Comparison of ENCODE assay signal across 26 cellular contexts in the genomic region with DNA sequence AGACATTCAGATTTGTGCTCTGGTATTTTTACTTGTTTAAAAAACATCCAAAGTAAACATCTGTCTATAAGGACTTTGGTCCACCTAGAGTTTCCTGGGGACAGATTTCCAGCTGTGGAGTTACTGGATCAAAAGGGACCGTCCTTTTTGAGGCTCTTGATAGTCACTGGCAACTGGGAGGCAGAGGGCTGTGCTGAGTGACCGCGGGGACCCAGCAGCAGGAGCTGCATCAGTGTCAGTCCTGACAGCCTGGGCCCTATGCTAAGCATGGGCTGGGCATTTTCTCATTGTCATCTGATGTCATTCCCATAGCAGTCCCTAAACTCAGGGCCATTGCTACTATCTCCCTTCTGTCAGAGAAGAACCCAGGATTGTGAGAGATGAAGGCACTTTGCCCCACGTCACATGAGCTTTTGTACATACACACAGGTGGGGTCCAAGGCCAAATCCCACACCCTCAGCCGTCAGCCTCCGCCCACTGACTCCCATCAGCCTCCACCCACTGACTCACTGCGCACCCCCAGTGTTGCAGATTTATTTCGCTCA.
"Had no signal": no experiment of that assay in that cellular context is flagged by ENCODE, and none has a peak within 500 bp of the region (broad histone marks: within the 10 kb centered on the region; RNA-seq: fewer than 3 reads in every experiment).

No MANE protein-coding gene starts in this region.

- H3K79me2 ChIP-seq: hepatocyte had no signal

- ATAC-seq: heart right ventricle; natural killer cell; right cardiac atrium; stimulated activated naive B cell treated with anti-CD40 and anti-IgM and Interleukin-4, amounts not matched to agents 10 μg/mL and 1 μg/mL and 100 μg/mL, for 72 hours; stimulated activated naive CD8-positive, alpha-beta T cell treated with anti-CD3 and anti-CD28 coated beads, Interleukin-15, Interleukin-2, amounts not matched to agents 100 U/mL and 50 U/mL, for 24 hours had no signal

- H3K4me2 ChIP-seq: hepatocyte, neural progenitor cell had no signal

- H3K4me3 ChIP-seq: heart right ventricle, hepatocyte, left ventricle myocardium inferior, lung, neural progenitor cell, ovary, prostate gland, skin epidermis, stomach, thoracic aorta, tibial nerve, uterus had no signal

- H3K9ac ChIP-seq: neural progenitor cell had no signal

- DNase-seq: heart right ventricle; islet precursor cell; left ventricle myocardium inferior; naive B cell; natural killer cell; nephron progenitor cell; occipital lobe; ovary; retina; right cardiac atrium; stimulated activated CD4-positive, alpha-beta T cell treated with anti-CD3 and anti-CD28 coated beads, Interleukin-12 subunit alpha, Interleukin-12 subunit beta, amount 100 ng/mL, for 4 hours; stimulated activated CD4-positive, alpha-beta T cell treated with anti-CD3 and anti-CD28 coated beads, Interleukin-15, amount 100 ng/mL, for 24 hours; stimulated activated CD4-positive, alpha-beta T cell treated with anti-CD3 and anti-CD28 coated beads, Interleukin-2, amount 100 ng/mL, for 24 hours; stimulated activated CD4-positive, alpha-beta T cell treated with anti-CD3 and anti-CD28 coated beads, Interleukin-4, amount 100 ng/mL, for 1 hour; stimulated activated naive B cell treated with anti-CD40 and anti-IgM and Interleukin-4, amounts not matched to agents 10 μg/mL and 1 μg/mL and 100 μg/mL, for 72 hours; stimulated activated naive CD8-positive, alpha-beta T cell treated with anti-CD3 and anti-CD28 coated beads, Interleukin-15, Interleukin-2, amounts not matched to agents 100 U/mL and 50 U/mL, for 24 hours; stomach; uterus had no signal

- H2AFZ ChIP-seq: hepatocyte, neural progenitor cell had no signal

- H3K27me3 ChIP-seq: hepatocyte, neutrophil, ovary, tibial nerve, uterus had no signal

- H3K4me1 ChIP-seq: heart right ventricle, left ventricle myocardium inferior, neural progenitor cell, prostate gland, stomach, tibial nerve, uterus had no signal

- H3K9me3 ChIP-seq: heart right ventricle, left ventricle myocardium inferior, neutrophil, ovary, prostate gland, stomach, thoracic aorta, tibial nerve, uterus had no signal

- H3K36me3 ChIP-seq: heart right ventricle, left ventricle myocardium inferior, neural progenitor cell, neutrophil, ovary, prostate gland, stomach, thoracic aorta, tibial nerve, uterus had no signal

- H3K27ac ChIP-seq: heart right ventricle, hepatocyte, left ventricle myocardium inferior, neural progenitor cell, neutrophil, ovary, prostate gland, skin epidermis, stomach, thoracic aorta, tibial nerve, uterus had no signal
